1 cellular context compared by ENCODE assay signal in genomic region chr3:49786357-49787181, GRCh38.
TF ChIP-seq lines count a peak whose summit lies in the region.

TSS of gene IP6K1 (minus strand) at chr3:49786542. CDS start at chr3:49748040, 38,502 bp downstream.

TF ChIP-seq in HepG2, 621 proteins besides CTCF, POLR2A, EP300 and RAD21 (continued from another document and continues in another):
- TF ChIP-seq, protein P1, sequence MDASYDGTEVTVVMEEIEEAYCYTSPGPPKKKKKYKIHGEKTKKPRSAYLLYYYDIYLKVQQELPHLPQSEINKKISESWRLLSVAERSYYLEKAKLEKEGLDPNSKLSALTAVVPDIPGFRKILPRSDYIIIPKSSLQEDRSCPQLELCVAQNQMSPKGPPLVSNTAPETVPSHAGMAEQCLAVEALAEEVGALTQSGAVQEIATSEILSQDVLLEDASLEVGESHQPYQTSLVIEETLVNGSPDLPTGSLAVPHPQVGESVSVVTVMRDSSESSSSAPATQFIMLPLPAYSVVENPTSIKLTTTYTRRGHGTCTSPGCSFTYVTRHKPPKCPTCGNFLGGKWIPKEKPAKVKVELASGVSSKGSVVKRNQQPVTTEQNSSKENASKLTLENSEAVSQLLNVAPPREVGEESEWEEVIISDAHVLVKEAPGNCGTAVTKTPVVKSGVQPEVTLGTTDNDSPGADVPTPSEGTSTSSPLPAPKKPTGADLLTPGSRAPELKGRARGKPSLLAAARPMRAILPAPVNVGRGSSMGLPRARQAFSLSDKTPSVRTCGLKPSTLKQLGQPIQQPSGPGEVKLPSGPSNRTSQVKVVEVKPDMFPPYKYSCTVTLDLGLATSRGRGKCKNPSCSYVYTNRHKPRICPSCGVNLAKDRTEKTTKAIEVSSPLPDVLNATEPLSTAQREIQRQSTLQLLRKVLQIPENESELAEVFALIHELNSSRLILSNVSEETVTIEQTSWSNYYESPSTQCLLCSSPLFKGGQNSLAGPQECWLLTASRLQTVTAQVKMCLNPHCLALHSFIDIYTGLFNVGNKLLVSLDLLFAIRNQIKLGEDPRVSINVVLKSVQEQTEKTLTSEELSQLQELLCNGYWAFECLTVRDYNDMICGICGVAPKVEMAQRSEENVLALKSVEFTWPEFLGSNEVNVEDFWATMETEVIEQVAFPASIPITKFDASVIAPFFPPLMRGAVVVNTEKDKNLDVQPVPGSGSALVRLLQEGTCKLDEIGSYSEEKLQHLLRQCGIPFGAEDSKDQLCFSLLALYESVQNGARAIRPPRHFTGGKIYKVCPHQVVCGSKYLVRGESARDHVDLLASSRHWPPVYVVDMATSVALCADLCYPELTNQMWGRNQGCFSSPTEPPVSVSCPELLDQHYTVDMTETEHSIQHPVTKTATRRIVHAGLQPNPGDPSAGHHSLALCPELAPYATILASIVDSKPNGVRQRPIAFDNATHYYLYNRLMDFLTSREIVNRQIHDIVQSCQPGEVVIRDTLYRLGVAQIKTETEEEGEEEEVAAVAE (CRISPR knock-in tag; IDR thresholded peaks at IDR 0.05; ENCODE audit: borderline replicate concordance) = peak; percentile 98
- TF ChIP-seq ZNF329 (CRISPR knock-in tag; IDR thresholded peaks at IDR 0.05; ENCODE audit: low read depth) = no peak
- TF ChIP-seq ZNF543 (CRISPR knock-in tag; IDR thresholded peaks at IDR 0.05) = no peak
- peak; percentile 74 for TF ChIP-seq ZNF770 (CRISPR knock-in tag; IDR thresholded peaks at IDR 0.05)
- no peak for TF ChIP-seq ZNF670 (CRISPR knock-in tag; IDR thresholded peaks at IDR 0.05; ENCODE audit: borderline replicate concordance)
- no peak for TF ChIP-seq HMG20A (CRISPR knock-in tag; IDR thresholded peaks at IDR 0.05; ENCODE audit: borderline replicate concordance)
- no peak for TF ChIP-seq RCOR2 (CRISPR knock-in tag; IDR thresholded peaks at IDR 0.05)
- no peak for TF ChIP-seq TBL1XR1 (IDR thresholded peaks at IDR 0.05; ENCODE audit: borderline replicate concordance, low read length, partially characterized antibody)
- TF ChIP-seq EEA1 (CRISPR knock-in tag; IDR thresholded peaks at IDR 0.05; ENCODE audit: borderline replicate concordance) = no peak
- TF ChIP-seq, protein P2, sequence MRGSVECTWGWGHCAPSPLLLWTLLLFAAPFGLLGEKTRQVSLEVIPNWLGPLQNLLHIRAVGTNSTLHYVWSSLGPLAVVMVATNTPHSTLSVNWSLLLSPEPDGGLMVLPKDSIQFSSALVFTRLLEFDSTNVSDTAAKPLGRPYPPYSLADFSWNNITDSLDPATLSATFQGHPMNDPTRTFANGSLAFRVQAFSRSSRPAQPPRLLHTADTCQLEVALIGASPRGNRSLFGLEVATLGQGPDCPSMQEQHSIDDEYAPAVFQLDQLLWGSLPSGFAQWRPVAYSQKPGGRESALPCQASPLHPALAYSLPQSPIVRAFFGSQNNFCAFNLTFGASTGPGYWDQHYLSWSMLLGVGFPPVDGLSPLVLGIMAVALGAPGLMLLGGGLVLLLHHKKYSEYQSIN (CRISPR knock-in tag; IDR thresholded peaks at IDR 0.05; ENCODE audit: borderline replicate concordance) = no peak
- no peak for TF ChIP-seq NAIF1 (CRISPR knock-in tag; IDR thresholded peaks at IDR 0.05; ENCODE audit: borderline replicate concordance)
- peak; percentile 91 for TF ChIP-seq CREB1 (IDR thresholded peaks at IDR 0.05)
- TF ChIP-seq CREB1 (CRISPR knock-in tag; IDR thresholded peaks at IDR 0.05) = peak; percentile 82
- no peak for TF ChIP-seq ZNF713 (CRISPR knock-in tag; IDR thresholded peaks at IDR 0.05)
- no peak for TF ChIP-seq ZMYM4 (CRISPR knock-in tag; IDR thresholded peaks at IDR 0.05)
- TF ChIP-seq, protein P3, sequence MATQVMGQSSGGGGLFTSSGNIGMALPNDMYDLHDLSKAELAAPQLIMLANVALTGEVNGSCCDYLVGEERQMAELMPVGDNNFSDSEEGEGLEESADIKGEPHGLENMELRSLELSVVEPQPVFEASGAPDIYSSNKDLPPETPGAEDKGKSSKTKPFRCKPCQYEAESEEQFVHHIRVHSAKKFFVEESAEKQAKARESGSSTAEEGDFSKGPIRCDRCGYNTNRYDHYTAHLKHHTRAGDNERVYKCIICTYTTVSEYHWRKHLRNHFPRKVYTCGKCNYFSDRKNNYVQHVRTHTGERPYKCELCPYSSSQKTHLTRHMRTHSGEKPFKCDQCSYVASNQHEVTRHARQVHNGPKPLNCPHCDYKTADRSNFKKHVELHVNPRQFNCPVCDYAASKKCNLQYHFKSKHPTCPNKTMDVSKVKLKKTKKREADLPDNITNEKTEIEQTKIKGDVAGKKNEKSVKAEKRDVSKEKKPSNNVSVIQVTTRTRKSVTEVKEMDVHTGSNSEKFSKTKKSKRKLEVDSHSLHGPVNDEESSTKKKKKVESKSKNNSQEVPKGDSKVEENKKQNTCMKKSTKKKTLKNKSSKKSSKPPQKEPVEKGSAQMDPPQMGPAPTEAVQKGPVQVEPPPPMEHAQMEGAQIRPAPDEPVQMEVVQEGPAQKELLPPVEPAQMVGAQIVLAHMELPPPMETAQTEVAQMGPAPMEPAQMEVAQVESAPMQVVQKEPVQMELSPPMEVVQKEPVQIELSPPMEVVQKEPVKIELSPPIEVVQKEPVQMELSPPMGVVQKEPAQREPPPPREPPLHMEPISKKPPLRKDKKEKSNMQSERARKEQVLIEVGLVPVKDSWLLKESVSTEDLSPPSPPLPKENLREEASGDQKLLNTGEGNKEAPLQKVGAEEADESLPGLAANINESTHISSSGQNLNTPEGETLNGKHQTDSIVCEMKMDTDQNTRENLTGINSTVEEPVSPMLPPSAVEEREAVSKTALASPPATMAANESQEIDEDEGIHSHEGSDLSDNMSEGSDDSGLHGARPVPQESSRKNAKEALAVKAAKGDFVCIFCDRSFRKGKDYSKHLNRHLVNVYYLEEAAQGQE (IDR thresholded peaks at IDR 0.05; ENCODE audit: borderline replicate concordance in 1 of 2, low read depth in 1 of 2, low read length in 2 of 2) = no peak
- TF ChIP-seq GTF2F1 (IDR thresholded peaks at IDR 0.05; ENCODE audit: low read length) = no peak
- 0 out of 2 replicates have a peak, but pooled peaks have one; percentile 27 for TF ChIP-seq ZNF609 (CRISPR knock-in tag; IDR thresholded peaks at IDR 0.05; ENCODE audit: borderline replicate concordance)
- peak; percentile 85; the same call in 1 of the 2 replicates for TF ChIP-seq ZNF790 (CRISPR knock-in tag; IDR thresholded peaks at IDR 0.05; ENCODE audit: borderline replicate concordance)
- no peak for TF ChIP-seq THYN1 (CRISPR knock-in tag; IDR thresholded peaks at IDR 0.05; ENCODE audit: borderline replicate concordance, low read depth)
- TF ChIP-seq, protein P4, sequence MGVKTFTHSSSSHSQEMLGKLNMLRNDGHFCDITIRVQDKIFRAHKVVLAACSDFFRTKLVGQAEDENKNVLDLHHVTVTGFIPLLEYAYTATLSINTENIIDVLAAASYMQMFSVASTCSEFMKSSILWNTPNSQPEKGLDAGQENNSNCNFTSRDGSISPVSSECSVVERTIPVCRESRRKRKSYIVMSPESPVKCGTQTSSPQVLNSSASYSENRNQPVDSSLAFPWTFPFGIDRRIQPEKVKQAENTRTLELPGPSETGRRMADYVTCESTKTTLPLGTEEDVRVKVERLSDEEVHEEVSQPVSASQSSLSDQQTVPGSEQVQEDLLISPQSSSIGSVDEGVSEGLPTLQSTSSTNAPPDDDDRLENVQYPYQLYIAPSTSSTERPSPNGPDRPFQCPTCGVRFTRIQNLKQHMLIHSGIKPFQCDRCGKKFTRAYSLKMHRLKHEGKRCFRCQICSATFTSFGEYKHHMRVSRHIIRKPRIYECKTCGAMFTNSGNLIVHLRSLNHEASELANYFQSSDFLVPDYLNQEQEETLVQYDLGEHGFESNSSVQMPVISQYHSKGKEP (CRISPR knock-in tag; IDR thresholded peaks at IDR 0.05) = no peak
- TF ChIP-seq KLF11 (CRISPR knock-in tag; IDR thresholded peaks at IDR 0.05) = 0 out of 2 replicates have a peak, but pooled peaks have one; percentile 17
- TF ChIP-seq MZF1 (CRISPR knock-in tag; IDR thresholded peaks at IDR 0.05; ENCODE audit: borderline replicate concordance) = no peak
- TF ChIP-seq ZMAT3 (CRISPR knock-in tag; conservative IDR thresholded peaks at IDR 0.05) = peak; percentile 89
- 0 out of 2 replicates have a peak, but pooled peaks have one; percentile 13 for TF ChIP-seq ZNF564 (CRISPR knock-in tag; IDR thresholded peaks at IDR 0.05)
- peak; percentile 63; the same call in 1 of the 2 replicates for TF ChIP-seq E2F1 (CRISPR knock-in tag; IDR thresholded peaks at IDR 0.05)
- peak; percentile 37; the same call in 1 of the 2 replicates for TF ChIP-seq SP140L (CRISPR knock-in tag; IDR thresholded peaks at IDR 0.05; ENCODE audit: borderline replicate concordance)
- TF ChIP-seq ZNF550 (CRISPR knock-in tag; IDR thresholded peaks at IDR 0.05; ENCODE audit: borderline replicate concordance) = no peak
- 0 out of 2 replicates have a peak, but pooled peaks have one; percentile 30 for TF ChIP-seq MIER2 (CRISPR knock-in tag; IDR thresholded peaks at IDR 0.05)
- no peak; the same call in 1 of the 2 replicates for TF ChIP-seq ELF1 (CRISPR knock-in tag; IDR thresholded peaks at IDR 0.05)
- no peak for TF ChIP-seq CENPBD1 (CRISPR knock-in tag; IDR thresholded peaks at IDR 0.05; ENCODE audit: borderline replicate concordance, low read depth)
- TF ChIP-seq FOXC1 (CRISPR knock-in tag; IDR thresholded peaks at IDR 0.05; ENCODE audit: borderline replicate concordance) = no peak; the same call in 1 of the 2 replicates
- TF ChIP-seq ETV6 (CRISPR knock-in tag; conservative IDR thresholded peaks at IDR 0.05) = no peak
- TF ChIP-seq ZNF274 (CRISPR knock-in tag; IDR thresholded peaks at IDR 0.05) = peak; percentile 42; the same call in 1 of the 2 replicates
